ENCODE assay signal across 10 cellular contexts in the genomic region with DNA sequence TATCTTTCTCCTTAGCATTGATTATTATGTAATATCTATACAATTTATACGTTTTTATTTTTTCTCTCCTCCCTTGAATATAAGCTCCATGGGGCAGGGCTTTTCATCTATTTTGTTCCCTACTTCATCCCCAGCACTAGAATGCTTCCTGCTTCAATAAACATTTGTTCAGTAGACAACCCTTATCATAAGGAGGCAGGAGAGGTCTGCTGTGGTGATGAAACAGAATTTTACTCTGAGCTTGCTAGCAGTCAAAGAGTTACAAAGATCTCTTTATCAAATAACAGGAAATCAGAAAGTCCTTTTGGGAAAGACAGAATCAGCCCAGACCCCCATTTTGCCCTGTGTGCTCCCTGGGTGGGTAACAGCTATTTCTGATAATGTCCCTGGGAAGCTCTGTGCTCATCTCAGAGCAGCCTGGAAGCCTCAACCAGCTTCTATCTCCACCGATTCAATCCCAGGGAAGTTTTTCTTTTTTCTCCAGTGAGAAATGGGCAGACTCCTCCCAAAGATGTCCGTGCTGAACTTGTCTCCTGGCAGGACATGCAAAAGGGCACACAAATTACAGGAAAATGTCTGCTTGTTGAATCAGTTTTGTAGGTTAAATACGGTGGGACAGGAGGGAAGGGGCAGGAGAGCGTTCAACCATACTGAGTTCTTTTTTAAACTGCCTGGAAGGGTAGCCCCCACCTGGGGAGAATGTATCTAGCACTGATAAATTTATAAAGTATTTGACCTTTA.
DNase-seq lines count a peak whose midpoint lies in the region; ATAC-seq, FAIRE-seq and TF ChIP-seq lines count a peak whose summit lies in the region.
"Had no signal": no experiment of that assay in that cellular context is flagged by ENCODE, and none has a peak within 500 bp of the region (broad histone marks: within the 10 kb centered on the region; RNA-seq: fewer than 3 reads in every experiment).

No MANE protein-coding gene starts in this region.

- FAIRE-seq in K562 (lab: Jason Lieb, UNC): no peak

- no peak overlapping the region for H4K91ac ChIP-seq in mesenchymal stem cell (ENCODE audit: low read length)

- H3K14ac ChIP-seq in mesenchymal stem cell (ENCODE audit: low read length in 2 of 2): no peak overlapping the region

- no peak overlapping the region for H2BK5ac ChIP-seq in mesenchymal stem cell (ENCODE audit: low read depth, low read length, poor library complexity, severe bottlenecking)

- H3K9me2 ChIP-seq in GM23248 (ENCODE audit: insufficient read depth): no peaks in the 10 kb centered on the region

- H3K4me2 ChIP-seq in GM23248 (ENCODE audit: unreplicated experiment) (no peak overlapping the region), K562 (ENCODE audit: insufficient read depth, low read length) (no peak overlapping the region), mesenchymal stem cell (ENCODE audit: low read length, poor library complexity, severe bottlenecking) (no peak overlapping the region)

- ATAC-seq in K562 (no peak), left colon (no peak)

- DNase-seq in GM23248 (peak; percentile 16), K562 (ENCODE audit: extremely low read depth in 1 of 4, low spot score in 3 of 4) (no peak), mesenchymal stem cell (peak; percentile 26), NCI-H345 (lab: John Stamatoyannopoulos, UW) (no peak), brain microvascular endothelial cell (no peak), left colon (no peak)
- DNase-seq in activated T-cell treated with anti-CD3 and anti-CD28 coated beads, Interleukin-2, amount 50 U/mL, for 48 hours: no peak
- DNase-seq: activated effector memory CD4-positive, alpha-beta T cell treated with Interleukin-2 at 50 U/mL for 16 hours; SIG-M5 had no signal

- no peak overlapping the region for H3K4me3 ChIP-seq in GM23248
- no peak overlapping the region for H3K4me3 ChIP-seq in K562
- H3K4me3 ChIP-seq in mesenchymal stem cell (ENCODE audit: insufficient read depth in 1 of 2, low read depth in 1 of 2, low read length in 2 of 2): no peak overlapping the region
- no peak overlapping the region for H3K4me3 ChIP-seq in skeletal muscle tissue (ENCODE audit: low read length in 3 of 3)
- no peak overlapping the region for H3K4me3 ChIP-seq in brain microvascular endothelial cell (ENCODE audit: low read depth, low read length)

- H3K9me3 ChIP-seq in GM23248 (ENCODE audit: low read depth): no peaks in the 10 kb centered on the region
- H3K9me3 ChIP-seq in K562 (replicated peaks; ENCODE audit: control insufficient read depth, insufficient read depth, low read depth, low read length): no peaks in the 10 kb centered on the region
- no peaks in the 10 kb centered on the region for H3K9me3 ChIP-seq in mesenchymal stem cell (ENCODE audit: control insufficient read depth, low read length)
- no peaks in the 10 kb centered on the region for H3K9me3 ChIP-seq in skeletal muscle tissue (ENCODE audit: control insufficient read depth in 3 of 3, low read length in 3 of 3)

- peaks cover 11% of the 10 kb centered on the region for H3F3A ChIP-seq in GM23248 (ENCODE audit: insufficient read depth)

- no peaks in the 10 kb centered on the region for H3K9me1 ChIP-seq in K562 (ENCODE audit: control insufficient read depth, insufficient read depth, low read length)

- H4K8ac ChIP-seq in mesenchymal stem cell (ENCODE audit: low read length): no peak overlapping the region

- intact Hi-C loops in K562 (cut with micrococcal nuclease) (no loop called here), left colon (cut with DNase I, micrococcal nuclease) (no loop called here)

- no peak for TF ChIP-seq POLR2A in K562 (conservative IDR thresholded peaks at IDR 0.05)

- no TSS peak for BruUV-seq in K562 (replicated peaks; lab: Mats Ljungman, UMichigan)

- H3K18ac ChIP-seq in mesenchymal stem cell (ENCODE audit: low read depth in 1 of 2, low read length in 2 of 2): peak overlapping the region in 1 of 2 experiments; percentile 56

- POLR2A ChIA-PET in K562 (lab: Yijun Ruan, JAX): interaction anchor here (1.1 kb wide), 1 partner anchor 15 kb away, joined by 4 read pairs; no protein-coding TSS in a partner anchor

- in situ Hi-C loops in GM23248 (cut with MboI) (no loop called here), K562 (cut with MboI) (no loop called here), brain microvascular endothelial cell (cut with HindIII; ENCODE audit: low pct_ligation_motif_present, low sequenced_read_pairs) (no loop called here)

- no peak overlapping the region for H3K23ac ChIP-seq in mesenchymal stem cell (ENCODE audit: low read length in 2 of 2)

- H2BK12ac ChIP-seq in mesenchymal stem cell (ENCODE audit: low read length in 2 of 2): no peak overlapping the region

- TF ChIP-seq EP300 in K562 (IDR thresholded peaks at IDR 0.05; ENCODE audit: low read length): no peak

- H3K27me3 ChIP-seq in GM23248 (replicated peaks; ENCODE audit: insufficient read depth) (peaks cover 13% of the 10 kb centered on the region), K562 (ENCODE audit: control insufficient read depth in 2 of 2, insufficient read depth in 2 of 2, low read length in 2 of 2) (peaks cover 0 to 23% of the 10 kb centered on the region in 2 experiments; a peak in 4 of 5 replicates), mesenchymal stem cell (ENCODE audit: control insufficient read depth in 1 of 2, insufficient read depth in 1 of 2, low read length in 2 of 2) (peaks cover 0 to 34% of the 10 kb centered on the region in 2 experiments), skeletal muscle tissue (ENCODE audit: control insufficient read depth in 3 of 3, insufficient read depth in 3 of 3, low read length in 3 of 3) (no peaks in the 10 kb centered on the region), brain microvascular endothelial cell (replicated peaks) (no peaks in the 10 kb centered on the region)

- H3K4me1 ChIP-seq in GM23248 (ENCODE audit: insufficient read depth): peaks cover 38% of the 10 kb centered on the region
- H3K4me1 ChIP-seq in K562 (replicated peaks in 1 of 2; ENCODE audit: control insufficient read depth in 2 of 2, insufficient read depth in 2 of 2, low read length in 2 of 2): no peaks in the 10 kb centered on the region
- peaks cover 33% of the 10 kb centered on the region for H3K4me1 ChIP-seq in mesenchymal stem cell (ENCODE audit: control insufficient read depth, insufficient read depth, low read depth, low read length)
- H3K4me1 ChIP-seq in skeletal muscle tissue (ENCODE audit: control insufficient read depth in 3 of 3, insufficient read depth in 3 of 3, low read length in 3 of 3): peaks cover 30 to 41% (median 39%) of the 10 kb centered on the region in 3 donors

- peak in 1 of 2 experiments; percentile 24; a peak in 1 of 4 replicates for TF ChIP-seq RAD21 in K562 (CRISPR knock-in tag; conservative IDR thresholded peaks at IDR 0.05 in 1 of 2, IDR thresholded peaks at IDR 0.05 in 1 of 2)

- TF ChIP-seq CTCF in K562 (IDR thresholded peaks at IDR 0.05 in 2 of 3, conservative IDR thresholded peaks at IDR 0.05 in 1 of 3; ENCODE audit: insufficient read depth in 2 of 3, low read depth in 1 of 3, low read length in 3 of 3): no peak
- TF ChIP-seq CTCF in brain microvascular endothelial cell (IDR thresholded peaks at IDR 0.05; ENCODE audit: low read depth, low read length, missing control alignments): no peak

- no peak overlapping the region for H3K27ac ChIP-seq in GM23248
- H3K27ac ChIP-seq in K562 (ENCODE audit: extremely low read depth, low read depth, low read length): no peak overlapping the region
- H3K27ac ChIP-seq in mesenchymal stem cell (ENCODE audit: low read length, poor library complexity, severe bottlenecking): no peak overlapping the region
- peak overlapping the region; percentile 46 for H3K27ac ChIP-seq in skeletal muscle tissue (ENCODE audit: low read depth, low read length)
- no peak overlapping the region for H3K27ac ChIP-seq in brain microvascular endothelial cell

- no peak overlapping the region for H2AK5ac ChIP-seq in mesenchymal stem cell (ENCODE audit: low read length, severe bottlenecking)

- no peak overlapping the region for H3K9ac ChIP-seq in GM23248
- no peak overlapping the region for H3K9ac ChIP-seq in K562 (ENCODE audit: insufficient read depth in 1 of 2, low read depth in 2 of 2, low read length in 2 of 2)
- H3K9ac ChIP-seq in mesenchymal stem cell (ENCODE audit: low read length): peak overlapping the region; percentile 58
- H3K9ac ChIP-seq in skeletal muscle tissue (ENCODE audit: low read depth in 1 of 3, low read length in 3 of 3): no peak overlapping the region

- no peaks in the 10 kb centered on the region for H3K79me1 ChIP-seq in mesenchymal stem cell (replicated peaks; ENCODE audit: low read length, poor library complexity, severe bottlenecking)

- no peak overlapping the region for H2BK15ac ChIP-seq in mesenchymal stem cell (ENCODE audit: low read depth, poor library complexity, severe bottlenecking)

- H2BK120ac ChIP-seq in mesenchymal stem cell (ENCODE audit: low read depth, low read length): no peak overlapping the region

- 46 to 54% methylated on average over 5 of the region's 5 CpGs for WGBS in GM23248 (ENCODE audit: low coverage in 1 of 2, low lambda C conversion rate in 2 of 2, missing lambda C conversion rate in 2 of 2), 2 experiments
- WGBS in K562 (ENCODE audit: insufficient coverage, low coverage, missing lambda C conversion rate): 0% methylated on average over 5 of the region's 5 CpGs
- 64% methylated on average over 4 of the region's 5 CpGs for WGBS in mesenchymal stem cell

- H3K36me3 ChIP-seq in GM23248 (ENCODE audit: low read depth) (no peaks in the 10 kb centered on the region), K562 (ENCODE audit: control insufficient read depth, insufficient read depth, low read length) (no peaks in the 10 kb centered on the region), mesenchymal stem cell (ENCODE audit: control insufficient read depth in 1 of 2, insufficient read depth in 2 of 2, low read depth in 1 of 2, low read length in 2 of 2) (no peaks in the 10 kb centered on the region), skeletal muscle tissue (ENCODE audit: control insufficient read depth in 3 of 3, insufficient read depth in 3 of 3, low read length in 3 of 3) (no peaks in the 10 kb centered on the region), brain microvascular endothelial cell (replicated peaks) (no peaks in the 10 kb centered on the region)

- H4K20me1 ChIP-seq in GM23248 (ENCODE audit: insufficient read depth) (no peaks in the 10 kb centered on the region), K562 (replicated peaks; ENCODE audit: control insufficient read depth, insufficient read depth, low read length) (0 out of 2 replicates have a peak, but pooled peaks cover 3% of the 10 kb centered on the region)

- H3K4ac ChIP-seq in mesenchymal stem cell (ENCODE audit: low read depth in 1 of 2, low read length in 2 of 2): peak overlapping the region in 1 of 2 experiments; percentile 26

- H2AFZ ChIP-seq in GM23248 (peak overlapping the region; percentile 27; the same call in 1 of the 2 replicates), K562 (ENCODE audit: low read depth, low read length) (no peak overlapping the region), mesenchymal stem cell (ENCODE audit: low read depth, low read length) (no peak overlapping the region)

- CTCF ChIA-PET in K562 (lab: Yijun Ruan, JAX; ENCODE audit: low intra/inter-chr PET ratio): no interaction called here

- no peaks in the 10 kb centered on the region for H3K79me2 ChIP-seq in GM23248 (ENCODE audit: insufficient read depth)
- H3K79me2 ChIP-seq in K562 (ENCODE audit: control insufficient read depth, insufficient read depth, low read length): no peaks in the 10 kb centered on the region

TF ChIP-seq in K562, 482 proteins besides CTCF, POLR2A, EP300 and RAD21 (continues in another document):
- TF ChIP-seq PHB (CRISPR knock-in tag; IDR thresholded peaks at IDR 0.05): no peak

Comparison
In these comparisons a context has a peak if more than half of its experiments do, and no peak if none do; other contexts are left out.
1. DNase-seq: peak in GM23248 (single experiment) and mesenchymal stem cell (single experiment); none in K562 (0 of 4), NCI-H345 (single experiment), brain microvascular endothelial cell (single experiment), left colon (0 of 2) and activated T-cell treated with anti-CD3 and anti-CD28 coated beads, Interleukin-2, amount 50 U/mL, for 48 hours (0 of 2).